Comparison of ENCODE assay signal across 8 cellular contexts in genomic region chr1:111737216-111738132, GRCh38. TPM values are rescaled to one million over a fixed set of nuclear protein-coding genes. Genes with fewer than 3 reads are reported as not detected.
DNase-seq lines count a peak whose midpoint lies in the region; ATAC-seq and TF ChIP-seq lines count a peak whose summit lies in the region.

No MANE protein-coding gene starts in this region.

- intact Hi-C loops in sigmoid colon (cut with DNase I): loop anchor here (5.0 kb wide), 1 partner anchor 75 kb away; no protein-coding TSS in a partner anchor

- H3K4me3 ChIP-seq in H7 (ENCODE audit: insufficient read depth, low read depth, low read length) (peak overlapping the region; percentile 71), SJCRH30 (peak overlapping the region; percentile 75), fibroblast of lung (replicated peaks in 1 of 4; ENCODE audit: control extremely low read depth in 1 of 4, insufficient read depth in 1 of 4, low read depth in 3 of 4, low read length in 4 of 4) (peak overlapping the region; percentile 49 to 78 (median 66)), sigmoid colon (peak overlapping the region; percentile 56 to 67 (median 62))

- no peak for ATAC-seq in GM19351 (IDR thresholded peaks at IDR 0.05; ENCODE audit: unreplicated experiment)

- H3K36me3 ChIP-seq in H7 (replicated peaks; ENCODE audit: control insufficient read depth, insufficient read depth, low read length) (no peaks in the 10 kb centered on the region; the same call in 1 of the 2 replicates), SJCRH30 (peaks cover 8% of the 10 kb centered on the region; the same call in 1 of the 2 replicates), fibroblast of lung (ENCODE audit: control insufficient read depth, insufficient read depth, low read length) (peaks cover 2% of the 10 kb centered on the region), sigmoid colon (peaks cover 0 to 5% (median 0%) of the 10 kb centered on the region in 4 donors)

- H3K79me2 ChIP-seq in fibroblast of lung (ENCODE audit: control insufficient read depth, insufficient read depth, low read length): peaks cover 36% of the 10 kb centered on the region

- H3K9me3 ChIP-seq in SJCRH30 (replicated peaks): no peaks in the 10 kb centered on the region
- no peaks in the 10 kb centered on the region for H3K9me3 ChIP-seq in fibroblast of lung (ENCODE audit: control insufficient read depth, insufficient read depth, low read depth, low read length)
- H3K9me3 ChIP-seq in sigmoid colon: no peaks in the 10 kb centered on the region

- no peak overlapping the region for H2AFZ ChIP-seq in fibroblast of lung (ENCODE audit: low read length)

- 55 to 63% methylated on average over 8 of the region's 8 CpGs for WGBS in sigmoid colon, 2 donors

- TF ChIP-seq CTCF in fibroblast of lung (conservative IDR thresholded peaks at IDR 0.05 in 1 of 2, IDR thresholded peaks at IDR 0.05 in 1 of 2; ENCODE audit: low read depth in 1 of 2, low read length in 2 of 2) (no peak), sigmoid colon (IDR thresholded peaks at IDR 0.05) (no peak)

- no peak for TF ChIP-seq POLR2A in sigmoid colon (IDR thresholded peaks at IDR 0.05)

- H3K4me2 ChIP-seq in fibroblast of lung (ENCODE audit: extremely low read depth, insufficient read depth, low read length): peak overlapping the region; percentile 96

- H3K4me1 ChIP-seq in SJCRH30 (peaks cover 51% of the 10 kb centered on the region), fibroblast of lung (ENCODE audit: control insufficient read depth, extremely low read depth, insufficient read depth, low read length) (peaks cover 32% of the 10 kb centered on the region), sigmoid colon (peaks cover 0 to 63% (median 51%) of the 10 kb centered on the region in 4 donors)

- peak overlapping the region; percentile 91 for H3K27ac ChIP-seq in SJCRH30
- peak overlapping the region; percentile 83 for H3K27ac ChIP-seq in fibroblast of lung (ENCODE audit: insufficient read depth, low read length)
- peak overlapping the region; percentile 87 to 97 (median 90) for H3K27ac ChIP-seq in sigmoid colon

- peak overlapping the region; percentile 97 for H3K9ac ChIP-seq in fibroblast of lung (ENCODE audit: insufficient read depth, low read length)

- no peak for TF ChIP-seq EP300 in sigmoid colon (IDR thresholded peaks at IDR 0.05)

- peaks cover 25% of the 10 kb centered on the region for H3K27me3 ChIP-seq in H7 (ENCODE audit: control insufficient read depth, insufficient read depth, low read length)
- H3K27me3 ChIP-seq in SJCRH30: no peaks in the 10 kb centered on the region
- H3K27me3 ChIP-seq in fibroblast of lung (ENCODE audit: control insufficient read depth, insufficient read depth, low read length): no peaks in the 10 kb centered on the region
- H3K27me3 ChIP-seq in sigmoid colon: no peaks in the 10 kb centered on the region

- no peak for DNase-seq in H7
- peak in 1 of 2 experiments; percentile 32 for DNase-seq in SJCRH30
- DNase-seq in fibroblast of lung (ENCODE audit: low read depth in 2 of 2): no peak
- DNase-seq in sigmoid colon: no peak
- DNase-seq in NCI-H2171 (lab: John Stamatoyannopoulos, UW): no peak
- no peak for DNase-seq in retina
- DNase-seq in SKM-1 treated with dmso at 0.1 percent for 144 hours (lab: John Stamatoyannopoulos, UW; ENCODE audit: unreplicated experiment): no peak

- no peaks in the 10 kb centered on the region for H4K20me1 ChIP-seq in fibroblast of lung (ENCODE audit: control insufficient read depth, extremely low read depth, insufficient read depth, low read length)

RNA-seq across cellular contexts. Expression of gene INKA2, which starts 1.7 kb away (rescaled TPM):
- 0.83 and 1.1 TPM in 2 replicates for total RNA-seq in H7 (2014; rRNA removed; shearing (Covaris generic))
- total RNA-seq in SJCRH30 (2014; rRNA removed; shearing (Covaris generic)): 21.3 and 22.1 TPM in 2 replicates
- total RNA-seq in fibroblast of lung (3.5 and 3.9 TPM in 2 replicates), sigmoid colon (1 to 10 TPM; 2.8 to 5.4 (median 4.4) TPM)
- polyA plus RNA-seq in fibroblast of lung (1.8 and 25.4 TPM in 2 replicates), sigmoid colon (1 to 10 TPM; 1.2 to 3.0 (median 2.1) TPM)
- polyA plus RNA-seq in fibroblast of lung (2012): 2.7 and 64.8 TPM in 2 replicates
- 14.2 and 58.2 TPM in 2 replicates for polyA minus RNA-seq in fibroblast of lung (ENCODE audit: low replicate concordance)

RNA-seq across cellular contexts. Expression of gene DDX20, which starts 18.2 kb away (rescaled TPM):
- total RNA-seq in H7 (2014; rRNA removed; shearing (Covaris generic)): 39.3 and 39.4 TPM in 2 replicates
- 28.3 and 32.5 TPM in 2 replicates for total RNA-seq in SJCRH30 (2014; rRNA removed; shearing (Covaris generic))
- total RNA-seq in fibroblast of lung (8.4 and 13.1 TPM in 2 replicates), sigmoid colon (10 to 100 TPM; 18.7 to 30.9 (median 22.9) TPM)
- polyA plus RNA-seq in fibroblast of lung (9.7 and 22.2 TPM in 2 replicates), sigmoid colon (1 to 10 TPM; 2.3 to 6.1 (median 2.4) TPM)
- 7.9 and 13.9 TPM in 2 replicates for polyA plus RNA-seq in fibroblast of lung (2012)
- 0.93 and 3.9 TPM in 2 replicates for polyA minus RNA-seq in fibroblast of lung (ENCODE audit: low replicate concordance)
